Comparison of ENCODE assay signal across 1 cellular context in genomic region chr22:20520093-20520511, GRCh38.
TF ChIP-seq lines count a peak whose summit lies in the region.

No MANE protein-coding gene starts in this region.

TF ChIP-seq in IMR-90, 13 proteins besides CTCF, POLR2A, EP300 and RAD21 (continued from another document):
- TF ChIP-seq USF2 (IDR thresholded peaks at IDR 0.05; ENCODE audit: low read depth, low read length) (peak; percentile 71), BHLHE40 (IDR thresholded peaks at IDR 0.05; ENCODE audit: low read depth, low read length) (peak; percentile 90), NFE2L2 (IDR thresholded peaks at IDR 0.05; ENCODE audit: low read depth, low read length) (no peak), CEBPB (IDR thresholded peaks at IDR 0.05; ENCODE audit: low read depth, low read length) (0 out of 2 replicates have a peak, but pooled peaks have one; percentile 8)
